In the genomic region with DNA sequence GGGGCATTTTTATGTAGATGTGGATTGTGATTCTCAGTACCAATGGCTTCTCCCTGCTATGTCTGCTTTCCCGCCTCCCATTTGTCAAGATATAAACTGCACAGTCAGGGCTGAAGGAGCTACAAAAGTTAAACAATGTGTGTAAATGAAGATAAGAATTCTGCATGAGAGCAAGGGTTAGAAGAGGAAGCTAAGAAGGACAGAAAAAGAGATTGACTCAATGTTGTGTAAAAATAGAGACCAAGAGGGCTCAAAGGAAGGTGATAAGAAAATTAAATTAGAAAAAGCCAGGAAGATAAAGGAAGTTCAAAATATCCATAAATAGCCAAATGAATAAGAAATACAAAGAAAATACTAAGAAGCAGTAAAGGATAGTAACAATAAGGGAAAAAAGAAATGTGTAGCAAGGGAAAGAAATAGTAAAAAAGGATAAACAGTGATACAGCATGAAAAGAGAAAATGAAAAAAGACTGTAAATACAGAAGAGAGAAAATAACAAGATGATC, we compare ENCODE assay signal across 19 cellular contexts.
"Had no signal": no experiment of that assay in that cellular context is flagged by ENCODE, and none has a peak within 500 bp of the region (broad histone marks: within the 10 kb centered on the region; RNA-seq: fewer than 3 reads in every experiment).

No MANE protein-coding gene starts in this region.

- DNase-seq: activated CD4-positive, alpha-beta T cell treated with anti-CD3 and anti-CD28 coated beads, Interleukin-2, amount 50 U/mL, for 48 hours; activated gamma-delta T cell treated with Interleukin-2 at 50 U/mL for 16 hours; adrenal gland; body of pancreas; caudate nucleus; dorsolateral prefrontal cortex; heart left ventricle; sigmoid colon; spleen; stimulated activated naive B cell treated with anti-CD40 and anti-IgM and Interleukin-4, amounts not matched to agents 10 μg/mL and 1 μg/mL and 100 μg/mL, for 72 hours; T1000; thyroid gland had no signal

- H3K9ac ChIP-seq: parathyroid adenoma had no signal

- H3K27me3 Mint-ChIP-seq: memory B cell had no signal

- H3K36me3 Mint-ChIP-seq: activated naive CD4-positive, alpha-beta T cell treated with anti-CD3 and anti-CD28 coated beads, Interleukin-2, amount 50 U/mL, for 72 hours; natural killer cell treated with Interleukin-12 subunit alpha and Interleukin-12 subunit beta and Interleukin-15 and Interleukin-18, amount 100 ng/mL, for 72 hours; stimulated activated naive B cell treated with anti-CD40 and anti-IgM and Interleukin-4, amounts not matched to agents 10 μg/mL and 1 μg/mL and 100 μg/mL, for 72 hours had no signal

- H3K27ac ChIP-seq: adrenal gland, body of pancreas, dorsolateral prefrontal cortex, gastroesophageal sphincter, heart left ventricle, neutrophil, parathyroid adenoma, sigmoid colon, spleen, thyroid gland had no signal

- H3K4me1 ChIP-seq: adrenal gland, body of pancreas, gastroesophageal sphincter, parathyroid adenoma, sigmoid colon, spleen had no signal

- H3K36me3 ChIP-seq: adrenal gland, gastroesophageal sphincter, heart left ventricle, neutrophil, sigmoid colon, spleen, thyroid gland had no signal

- H3K9me3 Mint-ChIP-seq: activated naive CD4-positive, alpha-beta T cell treated with anti-CD3 and anti-CD28 coated beads, Interleukin-2, amount 50 U/mL, for 72 hours; activated T-helper 1 cell treated with anti-CD3 and anti-CD28 coated beads, Interleukin-12 subunit alpha, Interleukin-12 subunit beta, Interleukin-2, Interleukin-4 antibody, amounts not matched to agents 30 ng/mL and 10 ng/mL and 1 ng/mL, durations not matched to agents 14 hours and 24 hours and 36 hours; memory B cell; natural killer cell treated with Interleukin-12 subunit alpha and Interleukin-12 subunit beta and Interleukin-15 and Interleukin-18, amount 100 ng/mL, for 72 hours had no signal

- H3K27ac Mint-ChIP-seq: activated T-helper 1 cell treated with anti-CD3 and anti-CD28 coated beads, Interleukin-12 subunit alpha, Interleukin-12 subunit beta, Interleukin-2, Interleukin-4 antibody, amounts not matched to agents 30 ng/mL and 10 ng/mL and 1 ng/mL, durations not matched to agents 14 hours and 24 hours and 36 hours; natural killer cell treated with Interleukin-12 subunit alpha and Interleukin-12 subunit beta and Interleukin-15 and Interleukin-18, amount 100 ng/mL, for 72 hours; stimulated activated naive B cell treated with anti-CD40 and anti-IgM and Interleukin-4, amounts not matched to agents 10 μg/mL and 1 μg/mL and 100 μg/mL, for 72 hours had no signal

- H3K9me3 ChIP-seq: adrenal gland, body of pancreas, gastroesophageal sphincter, neutrophil, sigmoid colon, spleen, thyroid gland had no signal

- H3K4me3 ChIP-seq: adrenal gland, body of pancreas, dorsolateral prefrontal cortex, gastroesophageal sphincter, heart left ventricle, sigmoid colon, spleen, thyroid gland had no signal

- H3K27me3 ChIP-seq: adrenal gland, body of pancreas, gastroesophageal sphincter, neutrophil, sigmoid colon, thyroid gland had no signal

- ATAC-seq: activated naive CD4-positive, alpha-beta T cell treated with anti-CD3 and anti-CD28 coated beads, Interleukin-2, amount 50 U/mL, for 72 hours; body of pancreas; gastroesophageal sphincter; heart left ventricle; natural killer cell treated with Interleukin-12 subunit alpha and Interleukin-12 subunit beta and Interleukin-15 and Interleukin-18, amount 100 ng/mL, for 72 hours; stimulated activated naive B cell treated with anti-CD40 and anti-IgM and Interleukin-4, amounts not matched to agents 10 μg/mL and 1 μg/mL and 100 μg/mL, for 72 hours had no signal

- H3K4me3 Mint-ChIP-seq: activated T-helper 1 cell treated with anti-CD3 and anti-CD28 coated beads, Interleukin-12 subunit alpha, Interleukin-12 subunit beta, Interleukin-2, Interleukin-4 antibody, amounts not matched to agents 30 ng/mL and 10 ng/mL and 1 ng/mL, durations not matched to agents 14 hours and 24 hours and 36 hours; memory B cell; natural killer cell treated with Interleukin-12 subunit alpha and Interleukin-12 subunit beta and Interleukin-15 and Interleukin-18, amount 100 ng/mL, for 72 hours; stimulated activated naive B cell treated with anti-CD40 and anti-IgM and Interleukin-4, amounts not matched to agents 10 μg/mL and 1 μg/mL and 100 μg/mL, for 72 hours had no signal

- H3K79me2 ChIP-seq: parathyroid adenoma had no signal

- H2AFZ ChIP-seq: parathyroid adenoma had no signal
